ENCODE assay signal across 8 cellular contexts in the genomic region with DNA sequence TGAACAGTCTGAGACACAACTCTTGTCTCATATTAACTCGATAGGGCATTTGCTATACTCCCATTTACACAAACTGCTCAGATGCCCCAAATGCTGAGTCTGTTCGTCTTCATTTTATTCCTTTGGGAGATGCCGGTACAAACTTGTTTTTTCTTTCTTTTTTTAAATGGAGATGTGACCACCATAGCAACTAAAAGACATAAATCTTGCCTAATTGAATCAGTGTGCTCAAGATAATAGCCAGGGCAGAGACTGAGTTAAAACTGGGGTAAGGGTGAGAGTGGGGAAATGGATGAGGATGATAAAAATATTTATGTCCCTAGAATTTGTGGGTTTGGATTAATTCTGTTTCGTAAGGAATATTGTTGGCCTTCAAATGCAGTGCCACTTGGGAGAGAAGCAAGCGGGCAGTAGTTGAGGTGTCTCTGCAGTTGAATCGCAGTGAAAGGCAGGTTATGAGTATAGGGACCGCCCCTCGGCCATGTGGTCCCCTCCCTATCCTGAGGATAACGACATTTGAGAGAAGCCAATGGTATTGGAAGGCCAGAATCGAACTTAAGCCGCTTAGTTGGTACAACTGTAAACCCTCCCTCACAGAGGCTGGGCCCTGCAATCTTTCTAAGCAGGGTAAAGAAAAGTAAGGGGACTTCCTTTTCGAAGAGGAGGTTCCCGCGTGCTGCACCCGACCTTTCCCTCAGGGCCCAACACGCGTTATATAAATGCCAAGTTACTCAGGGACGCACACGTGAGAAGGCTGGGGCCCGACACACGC. TPM values are rescaled to one million over a fixed set of nuclear protein-coding genes. Genes with fewer than 3 reads are reported as not detected.
A peak's percentile ranks its signal among the peaks of the same experiment; 100 is the strongest.
DNase-seq lines count a peak whose midpoint lies in the region; ATAC-seq and TF ChIP-seq lines count a peak whose summit lies in the region.

No MANE protein-coding gene starts in this region.

- TF ChIP-seq CTCF in OCI-LY3 (IDR thresholded peaks at IDR 0.05; ENCODE audit: low read depth, low read length) (no peak), hepatocyte (IDR thresholded peaks at IDR 0.05; ENCODE audit: poor library complexity) (no peak)

- H3K4me1 Mint-ChIP-seq in activated naive CD8-positive, alpha-beta T cell treated with anti-CD3 and anti-CD28 coated beads for 36 hours = peaks cover 27% of the 10 kb centered on the region

- peak; percentile 59 for DNase-seq in DMS114 treated with DMSO at 0.1 percent for 48 hours (lab: John Stamatoyannopoulos, UW; ENCODE audit: unreplicated experiment)
- DNase-seq in activated naive CD8-positive, alpha-beta T cell treated with anti-CD3 and anti-CD28 coated beads for 36 hours = peak; percentile 73
- peak; percentile 64 for DNase-seq in hepatocyte (ENCODE audit: low spot score)
- no peak for DNase-seq in AG08396 (ENCODE audit: low spot score)

- H3K27ac Mint-ChIP-seq in activated naive CD8-positive, alpha-beta T cell treated with anti-CD3 and anti-CD28 coated beads for 36 hours = peak overlapping the region; percentile 90

- H4K20me1 ChIP-seq in OCI-LY3 (ENCODE audit: insufficient read depth, low read length) (no peaks in the 10 kb centered on the region), hepatocyte (ENCODE audit: insufficient read depth, poor library complexity, severe bottlenecking) (no peaks in the 10 kb centered on the region)

- H3K79me2 ChIP-seq in OCI-LY3 (ENCODE audit: low read length) = peaks cover 22% of the 10 kb centered on the region
- H3K79me2 ChIP-seq in hepatocyte = peaks cover 14% of the 10 kb centered on the region

- no peaks in the 10 kb centered on the region for H3K27me3 ChIP-seq in HUES6 (ENCODE audit: control insufficient read depth, insufficient read depth, low read length)
- H3K27me3 ChIP-seq in OCI-LY3 (ENCODE audit: low read depth, low read length) = no peaks in the 10 kb centered on the region
- H3K27me3 ChIP-seq in hepatocyte = peaks cover 6% of the 10 kb centered on the region
- no peaks in the 10 kb centered on the region for H3K27me3 ChIP-seq in skeletal muscle tissue (ENCODE audit: control insufficient read depth in 3 of 3, insufficient read depth in 3 of 3, low read length in 3 of 3)

- H2AFZ ChIP-seq in OCI-LY3 (ENCODE audit: low read depth, low read length) = peak overlapping the region; percentile 76
- peak overlapping the region; percentile 96 for H2AFZ ChIP-seq in hepatocyte

- 18% methylated on average over 21 of the region's 21 CpGs for WGBS in hepatocyte (ENCODE audit: low lambda C conversion rate, missing lambda C conversion rate)

- peaks cover 9% of the 10 kb centered on the region for H3K9me3 Mint-ChIP-seq in activated naive CD8-positive, alpha-beta T cell treated with anti-CD3 and anti-CD28 coated beads for 36 hours

- ATAC-seq in GM21390 (IDR thresholded peaks at IDR 0.05; ENCODE audit: unreplicated experiment) = peak; percentile 28

- H3K4me2 ChIP-seq in OCI-LY3 (ENCODE audit: low read length) (peak overlapping the region; percentile 99), hepatocyte (peak overlapping the region; percentile 90)

- H3K27me3 Mint-ChIP-seq in activated naive CD8-positive, alpha-beta T cell treated with anti-CD3 and anti-CD28 coated beads for 36 hours = no peaks in the 10 kb centered on the region

- peaks cover 28% of the 10 kb centered on the region for H3K4me1 ChIP-seq in HUES6 (ENCODE audit: control insufficient read depth, insufficient read depth, low read length)
- peaks cover 16% of the 10 kb centered on the region for H3K4me1 ChIP-seq in OCI-LY3 (ENCODE audit: low read length)
- peaks cover 7% of the 10 kb centered on the region for H3K4me1 ChIP-seq in hepatocyte (ENCODE audit: insufficient read depth)
- peaks cover 22 to 26% (median 24%) of the 10 kb centered on the region in 3 donors for H3K4me1 ChIP-seq in skeletal muscle tissue (ENCODE audit: control insufficient read depth in 3 of 3, insufficient read depth in 3 of 3, low read length in 3 of 3)

- H3K9me2 ChIP-seq in hepatocyte (replicated peaks; ENCODE audit: insufficient read depth) = no peaks in the 10 kb centered on the region

- H3K9ac ChIP-seq in HUES6 (ENCODE audit: low read length) = peak overlapping the region; percentile 94
- H3K9ac ChIP-seq in OCI-LY3 (ENCODE audit: low read length) = peak overlapping the region; percentile 94
- peak overlapping the region; percentile 94 to 97 (median 95) for H3K9ac ChIP-seq in skeletal muscle tissue (ENCODE audit: low read depth in 1 of 3, low read length in 3 of 3)

- peaks cover 28% of the 10 kb centered on the region for H3K36me3 Mint-ChIP-seq in activated naive CD8-positive, alpha-beta T cell treated with anti-CD3 and anti-CD28 coated beads for 36 hours

- H3K4me3 Mint-ChIP-seq in activated naive CD8-positive, alpha-beta T cell treated with anti-CD3 and anti-CD28 coated beads for 36 hours = no peak overlapping the region

- H3K36me3 ChIP-seq in HUES6 (ENCODE audit: control insufficient read depth, insufficient read depth, low read length) = no peaks in the 10 kb centered on the region
- H3K36me3 ChIP-seq in OCI-LY3 (replicated peaks; ENCODE audit: low read depth, low read length) = no peaks in the 10 kb centered on the region
- no peaks in the 10 kb centered on the region for H3K36me3 ChIP-seq in hepatocyte (replicated peaks; ENCODE audit: insufficient read depth, low read depth)
- H3K36me3 ChIP-seq in skeletal muscle tissue (ENCODE audit: control insufficient read depth in 3 of 3, insufficient read depth in 3 of 3, low read length in 3 of 3) = peaks cover 0 to 3% (median under 1%) of the 10 kb centered on the region in 3 donors

- H3K27ac ChIP-seq in HUES6 (ENCODE audit: low read depth, low read length) = peak overlapping the region; percentile 81
- H3K27ac ChIP-seq in OCI-LY3 (ENCODE audit: low read length) = peak overlapping the region; percentile 83
- peak overlapping the region; percentile 93 for H3K27ac ChIP-seq in hepatocyte
- H3K27ac ChIP-seq in skeletal muscle tissue (ENCODE audit: low read depth, low read length) = peak overlapping the region; percentile 87

- H3K9me3 ChIP-seq in HUES6 (ENCODE audit: control insufficient read depth, insufficient read depth, low read depth, low read length) (no peaks in the 10 kb centered on the region), OCI-LY3 (ENCODE audit: insufficient read depth, low read length) (no peaks in the 10 kb centered on the region), hepatocyte (ENCODE audit: low read depth) (no peaks in the 10 kb centered on the region), skeletal muscle tissue (ENCODE audit: control insufficient read depth in 3 of 3, low read length in 3 of 3) (no peaks in the 10 kb centered on the region)

- H3K4me3 ChIP-seq in HUES6 (ENCODE audit: low read depth, low read length) = peak overlapping the region; percentile 93
- H3K4me3 ChIP-seq in OCI-LY3 (ENCODE audit: low read length) = peak overlapping the region; percentile 95
- peak overlapping the region; percentile 90 for H3K4me3 ChIP-seq in hepatocyte
- peak overlapping the region; percentile 84 to 99 (median 96) for H3K4me3 ChIP-seq in skeletal muscle tissue (ENCODE audit: low read length in 3 of 3)

RNA-seq across cellular contexts. Expression of gene LRRC8B, which starts 0.8 kb away (rescaled TPM):
- total RNA-seq in activated naive CD8-positive, alpha-beta T cell treated with anti-CD3 and anti-CD28 coated beads for 36 hours = 10 to 100 TPM; 22.3 to 24.5 TPM
- total RNA-seq in hepatocyte (5.1 and 9.5 TPM in 2 replicates), skeletal muscle tissue (3.7 TPM)
- 1.7 and 4.6 TPM in 2 replicates for polyA plus RNA-seq in hepatocyte
